In genomic region chr4:69786547-69786946, GRCh38 we compare ENCODE assay signal across 9 cellular contexts. TPM values are rescaled to one million over a fixed set of nuclear protein-coding genes. Genes with fewer than 3 reads are reported as not detected.
"Had no signal": no experiment of that assay in that cellular context is flagged by ENCODE, and none has a peak within 500 bp of the region (broad histone marks: within the 10 kb centered on the region; RNA-seq: fewer than 3 reads in every experiment).

No MANE protein-coding gene starts in this region.

- H3K4me1 ChIP-seq: HAP-1 had no signal

- H3K9me3 ChIP-seq: HAP-1 had no signal

- H3K9ac ChIP-seq: GM23248 had no signal

- ATAC-seq: HCT116, K562 had no signal

- DNase-seq: GM23248, GOT3, H7, HFFc6, IMR-90 had no signal

- H3K36me3 ChIP-seq: HAP-1 had no signal

- H3K4me3 Mint-ChIP-seq: HFFc6 had no signal

- H3K27ac Mint-ChIP-seq: HFFc6 had no signal

- H3K27ac ChIP-seq: GM23248 had no signal

- H2AFZ ChIP-seq: GM23248 had no signal

- H3K4me3 ChIP-seq: GM23248, HAP-1, K562 had no signal

RNA-seq across cellular contexts. Expression of gene SULT1B1, which starts 26.1 kb away (rescaled TPM):
- total RNA-seq: H7, HT-29 had no signal
- polyA plus RNA-seq: K562 had no signal
